ENCODE assay signal across 14 cellular contexts in the genomic region with DNA sequence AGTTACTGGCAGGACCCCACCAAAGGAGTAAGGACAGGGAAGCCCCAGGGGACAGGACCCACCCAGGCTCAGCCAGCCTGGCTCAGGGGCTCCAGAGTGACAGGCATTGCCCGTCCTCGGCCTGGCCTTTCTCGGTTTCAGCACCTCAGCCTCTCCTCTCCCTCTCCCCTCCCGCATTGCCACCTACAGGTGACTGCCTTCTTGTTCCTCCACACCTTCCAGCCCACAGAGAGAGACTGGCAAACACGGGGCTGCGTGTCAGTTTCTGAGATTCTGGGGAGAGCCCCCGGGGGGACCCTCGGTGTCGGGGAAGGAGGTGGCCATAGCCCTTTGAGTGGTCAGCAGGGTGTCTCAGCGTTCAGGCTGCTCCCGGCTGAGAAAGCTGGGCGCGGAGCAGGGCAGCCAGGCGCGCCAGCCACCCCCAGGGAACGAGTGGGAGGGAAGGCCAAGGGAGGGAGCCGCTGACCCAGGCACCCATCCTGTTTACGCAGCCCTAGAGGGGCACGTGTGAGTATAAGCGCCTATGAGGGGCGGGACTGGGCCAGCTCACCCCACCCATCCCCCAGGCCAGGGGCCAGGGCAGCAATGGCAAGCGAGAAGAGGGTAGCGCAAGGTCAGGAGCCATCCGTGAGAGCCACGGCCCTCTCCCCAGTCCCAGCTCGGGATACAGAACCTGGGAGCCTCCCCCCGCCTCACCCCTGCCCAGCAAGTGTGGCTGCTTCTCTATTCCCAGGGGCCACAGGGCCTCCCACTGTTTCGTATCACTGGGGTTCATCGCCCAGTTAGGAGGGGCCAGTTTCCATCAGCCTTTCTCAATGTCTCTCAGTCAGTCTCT. TPM values are rescaled to one million over a fixed set of nuclear protein-coding genes. Genes with fewer than 3 reads are reported as not detected.
DNase-seq lines count a peak whose midpoint lies in the region; ATAC-seq and TF ChIP-seq lines count a peak whose summit lies in the region.
"Had no signal": no experiment of that assay in that cellular context is flagged by ENCODE, and none has a peak within 500 bp of the region (broad histone marks: within the 10 kb centered on the region; RNA-seq: fewer than 3 reads in every experiment).

No MANE protein-coding gene starts in this region.

- no peaks in the 10 kb centered on the region for H3K36me3 ChIP-seq in PC-9 (ENCODE audit: low read depth)
- H3K36me3 ChIP-seq: left ventricle myocardium inferior, prostate gland had no signal

- intact Hi-C loops in PC-9 (cut with micrococcal nuclease; ENCODE audit: unreplicated experiment): loop anchor here (5.0 kb wide), 1 partner anchor 178 kb away; no protein-coding TSS in a partner anchor

- BruUV-seq in PC-9 (replicated peaks; lab: Mats Ljungman, UMichigan): no TSS peak

- DNase-seq in PC-9 (peak in 1 of 2 experiments; percentile 43), fibroblast of peridontal ligament (ENCODE audit: extremely low read depth) (peak; percentile 12), retinal pigment epithelial cell (ENCODE audit: low read depth) (no peak), putamen (ENCODE audit: low spot score) (no peak)
- no peak for DNase-seq in stimulated activated CD4-positive, alpha-beta T cell treated with anti-CD3 and anti-CD28 coated beads, Interleukin-4, amount 100 ng/mL, for 24 hours
- DNase-seq: activated CD4-positive, alpha-beta T cell treated with anti-CD3 and anti-CD28 coated beads, Interleukin-2, amount 10 ng/mL, durations not matched to agents 7 days and 5 days; left ventricle myocardium inferior; NCI-H2081 treated with DMSO at 0.1 percent for 48 hours; SIG-M5 had no signal

- no peaks in the 10 kb centered on the region for H4K20me1 ChIP-seq in PC-9 (ENCODE audit: insufficient read depth)

- no peaks in the 10 kb centered on the region for H3K27me3 ChIP-seq in PC-9 (ENCODE audit: insufficient read depth, low read depth)

- H3K27ac ChIP-seq in PC-9: peak overlapping the region; percentile 42; the same call in 1 of the 2 replicates
- H3K27ac ChIP-seq: left ventricle myocardium inferior, prostate gland had no signal

- ATAC-seq in HG02970 (IDR thresholded peaks at IDR 0.05; ENCODE audit: low FRiP score, unreplicated experiment) (no peak), GM18909 (IDR thresholded peaks at IDR 0.05; ENCODE audit: poor library complexity, unreplicated experiment) (no peak)

- H3K4me1 ChIP-seq in PC-9 (replicated peaks; ENCODE audit: insufficient read depth): peaks cover 16% of the 10 kb centered on the region; the same call in 1 of the 2 replicates
- H3K4me1 ChIP-seq: prostate gland had no signal

- H3K9me3 ChIP-seq in PC-9 (ENCODE audit: insufficient read depth, low read depth): no peaks in the 10 kb centered on the region
- H3K9me3 ChIP-seq: left ventricle myocardium inferior, prostate gland had no signal

- TF ChIP-seq CTCF in GM12872 (IDR thresholded peaks at IDR 0.05; ENCODE audit: insufficient read depth, low read depth, low read length): peak; percentile 22; the same call in 2 of the 3 replicates
- peak; percentile 29; the same call in 1 of the 2 replicates for TF ChIP-seq CTCF in PC-9 (conservative IDR thresholded peaks at IDR 0.05)
- peak; percentile 37 for TF ChIP-seq CTCF in retinal pigment epithelial cell (conservative IDR thresholded peaks at IDR 0.05; ENCODE audit: low read depth, low read length)

- no peaks in the 10 kb centered on the region for H3K9me2 ChIP-seq in PC-9 (ENCODE audit: insufficient read depth)

- no peaks in the 10 kb centered on the region; the same call in 1 of the 2 replicates for H3K79me2 ChIP-seq in PC-9 (ENCODE audit: low read depth)

- H2AFZ ChIP-seq in PC-9: peak overlapping the region; percentile 70

- H3K4me2 ChIP-seq in PC-9: peak overlapping the region; percentile 63

- POLR2A ChIA-PET in PC-9 (lab: Charles Lee; ENCODE audit: unreplicated experiment): no interaction called here

- H3F3A ChIP-seq in PC-9 (ENCODE audit: insufficient read depth, low read depth): peaks cover 9% of the 10 kb centered on the region; the same call in 1 of the 2 replicates

- CTCF ChIA-PET in PC-9 (lab: Charles Lee): interaction anchor here (0.7 kb wide), 1 partner anchor 231 kb away, joined by 9 read pairs; a partner anchor contains a TSS

- H3K4me3 ChIP-seq in PC-9 (no peak overlapping the region; the same call in 1 of the 2 replicates), retinal pigment epithelial cell (ENCODE audit: low read length) (no peak overlapping the region)
- H3K4me3 ChIP-seq: left ventricle myocardium inferior, prostate gland had no signal

RNA-seq across cellular contexts. Expression of a gene that starts 0.7 kb away (rescaled TPM):
- 135 and 144 TPM in 2 replicates for total RNA-seq in PC-9 (2021)
- total RNA-seq: activated CD4-positive, alpha-beta T cell treated with anti-CD3 and anti-CD28 coated beads, Interleukin-2, amount 10 ng/mL, durations not matched to agents 7 days and 5 days had no signal

RNA-seq across cellular contexts. Expression of a gene that starts 13.9 kb away (rescaled TPM):
- 0.76 and 0.88 TPM in 2 replicates for total RNA-seq in PC-9 (2021)
- total RNA-seq: activated CD4-positive, alpha-beta T cell treated with anti-CD3 and anti-CD28 coated beads, Interleukin-2, amount 10 ng/mL, durations not matched to agents 7 days and 5 days; left ventricle myocardium inferior had no signal

RNA-seq across cellular contexts. Expression of a gene that starts 19.1 kb away (rescaled TPM):
- total RNA-seq in PC-9 (2021): not detected in 2 replicates
- total RNA-seq: activated CD4-positive, alpha-beta T cell treated with anti-CD3 and anti-CD28 coated beads, Interleukin-2, amount 10 ng/mL, durations not matched to agents 7 days and 5 days; HT1080; left ventricle myocardium inferior had no signal

RNA-seq across cellular contexts. Expression of a gene that starts 23.9 kb away (rescaled TPM):
- not detected in 2 replicates for total RNA-seq in PC-9 (2021)
- total RNA-seq: activated CD4-positive, alpha-beta T cell treated with anti-CD3 and anti-CD28 coated beads, Interleukin-2, amount 10 ng/mL, durations not matched to agents 7 days and 5 days; HT1080; left ventricle myocardium inferior had no signal

RNA-seq across cellular contexts. Expression of a gene that starts 31.2 kb away (rescaled TPM):
- total RNA-seq in PC-9 (2021): 82.6 and 95.9 TPM in 2 replicates
